1 cellular context compared by ENCODE assay signal in genomic region chr6:130129781-130130246, GRCh38.
TF ChIP-seq lines count a peak whose summit lies in the region.

No MANE protein-coding gene starts in this region.

TF ChIP-seq in IMR-90, 13 proteins besides CTCF, POLR2A, EP300 and RAD21 (continued from another document):
- no peak for TF ChIP-seq NFE2L2 (IDR thresholded peaks at IDR 0.05; ENCODE audit: low read depth, low read length)
- TF ChIP-seq SMC3 (IDR thresholded peaks at IDR 0.05; ENCODE audit: low read depth, low read length): no peak
- TF ChIP-seq USF2 (IDR thresholded peaks at IDR 0.05; ENCODE audit: low read depth, low read length): no peak
- no peak for TF ChIP-seq CEBPB (IDR thresholded peaks at IDR 0.05; ENCODE audit: low read depth, low read length)
- TF ChIP-seq RFX5 (IDR thresholded peaks at IDR 0.05; ENCODE audit: low read depth, low read length): no peak
- no peak for TF ChIP-seq FOS (IDR thresholded peaks at IDR 0.05; ENCODE audit: low read depth, low read length)
